Comparison of ENCODE assay signal across 10 cellular contexts in the genomic region with DNA sequence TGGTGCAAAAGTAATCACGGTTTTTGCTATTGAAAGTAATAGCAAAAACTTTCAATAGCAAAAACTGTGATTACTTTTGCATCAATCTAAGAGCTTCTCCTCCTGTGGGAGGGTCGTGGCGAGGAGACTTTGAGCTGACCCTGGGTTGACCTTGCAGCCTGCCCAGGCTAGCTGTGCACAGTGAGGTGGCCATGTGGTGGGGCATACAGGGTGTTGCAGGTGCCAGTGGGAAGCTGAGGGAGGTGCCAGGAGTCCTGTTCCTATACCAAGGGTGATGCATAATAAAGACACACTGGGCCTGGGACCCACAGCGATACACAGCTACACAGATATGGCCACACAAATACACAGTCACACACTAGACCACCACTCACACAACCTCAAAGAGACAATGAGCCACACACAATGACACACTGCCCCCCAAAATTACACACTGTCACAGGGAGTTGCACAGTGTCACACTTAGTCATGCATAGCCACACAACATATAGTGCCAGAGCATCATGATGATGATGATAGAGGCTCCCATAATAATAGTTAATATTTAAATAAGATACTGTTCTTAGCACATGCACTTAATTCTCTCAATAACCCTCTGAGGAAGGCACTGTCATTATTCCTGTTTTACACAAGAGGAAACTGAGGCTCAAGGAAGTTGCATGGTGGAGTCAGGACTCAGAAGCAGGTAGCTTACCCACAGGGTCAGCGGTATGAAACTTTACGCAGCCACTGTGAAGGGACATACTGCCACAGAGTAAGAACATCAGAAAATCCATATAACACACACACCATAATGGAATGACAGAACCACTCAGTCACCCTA. TPM values are rescaled to one million over a fixed set of nuclear protein-coding genes. Genes with fewer than 3 reads are reported as not detected.
DNase-seq lines count a peak whose midpoint lies in the region; ATAC-seq and TF ChIP-seq lines count a peak whose summit lies in the region.
"Had no signal": no experiment of that assay in that cellular context is flagged by ENCODE, and none has a peak within 500 bp of the region (broad histone marks: within the 10 kb centered on the region; RNA-seq: fewer than 3 reads in every experiment).

No MANE protein-coding gene starts in this region.

- H3K79me2 ChIP-seq in OCI-LY3 (ENCODE audit: low read length) = no peaks in the 10 kb centered on the region
- peaks cover 23% of the 10 kb centered on the region for H3K79me2 ChIP-seq in osteoblast (ENCODE audit: insufficient read depth, low read length)

- H3K4me3 Mint-ChIP-seq in CD8-positive, alpha-beta T cell = peak overlapping the region; percentile 81

- peaks cover 22% of the 10 kb centered on the region for H3K4me1 ChIP-seq in CD8-positive, alpha-beta T cell (ENCODE audit: insufficient read depth, low read length)
- H3K4me1 ChIP-seq in OCI-LY3 (ENCODE audit: low read length) (peaks cover 13% of the 10 kb centered on the region), duodenal mucosa (ENCODE audit: control insufficient read depth in 1 of 2, insufficient read depth in 2 of 2, low read length in 2 of 2) (peaks cover 14 to 21% of the 10 kb centered on the region in 2 donors), osteoblast (ENCODE audit: insufficient read depth, low read length) (peaks cover 13% of the 10 kb centered on the region)

- H3K9me3 ChIP-seq in CD8-positive, alpha-beta T cell (ENCODE audit: low read length) = no peaks in the 10 kb centered on the region
- H3K9me3 ChIP-seq in OCI-LY3 (ENCODE audit: insufficient read depth, low read length) = no peaks in the 10 kb centered on the region
- H3K9me3 ChIP-seq in duodenal mucosa (ENCODE audit: control insufficient read depth in 1 of 2, low read length in 2 of 2) = no peaks in the 10 kb centered on the region
- H3K9me3 ChIP-seq in osteoblast (ENCODE audit: low read depth, low read length) = no peaks in the 10 kb centered on the region

- peaks cover 27% of the 10 kb centered on the region for H3K36me3 Mint-ChIP-seq in CD8-positive, alpha-beta T cell

- H3K36me3 ChIP-seq in CD8-positive, alpha-beta T cell (ENCODE audit: insufficient read depth, low read length) = peaks cover 3% of the 10 kb centered on the region
- no peaks in the 10 kb centered on the region for H3K36me3 ChIP-seq in OCI-LY3 (replicated peaks; ENCODE audit: low read depth, low read length)
- peaks cover 4 to 8% of the 10 kb centered on the region in 2 donors for H3K36me3 ChIP-seq in duodenal mucosa (ENCODE audit: control insufficient read depth in 1 of 2, insufficient read depth in 2 of 2, low read length in 2 of 2)
- H3K36me3 ChIP-seq in osteoblast (ENCODE audit: insufficient read depth, low read length) = no peaks in the 10 kb centered on the region

- peak overlapping the region; percentile 86 for H3K27ac ChIP-seq in CD8-positive, alpha-beta T cell (ENCODE audit: low read depth, low read length)
- no peak overlapping the region for H3K27ac ChIP-seq in OCI-LY3 (ENCODE audit: low read length)
- H3K27ac ChIP-seq in duodenal mucosa (ENCODE audit: low read depth, low read length) = no peak overlapping the region
- no peak overlapping the region for H3K27ac ChIP-seq in osteoblast (ENCODE audit: low read depth, low read length)
- H3K27ac ChIP-seq: epithelial cell of prostate had no signal

- ATAC-seq in CD8-positive, alpha-beta T cell = no peak
- no peak for ATAC-seq in GM18868 (IDR thresholded peaks at IDR 0.05; ENCODE audit: unreplicated experiment)

- no peaks in the 10 kb centered on the region for H3K27me3 ChIP-seq in CD8-positive, alpha-beta T cell (ENCODE audit: insufficient read depth, low read length)
- H3K27me3 ChIP-seq in OCI-LY3 (ENCODE audit: low read depth, low read length) (no peaks in the 10 kb centered on the region), duodenal mucosa (ENCODE audit: control insufficient read depth in 1 of 2, insufficient read depth in 2 of 2, low read length in 2 of 2) (peaks cover 0 to 4% of the 10 kb centered on the region in 2 donors), osteoblast (ENCODE audit: insufficient read depth, low read length) (no peaks in the 10 kb centered on the region)

- H3K27ac Mint-ChIP-seq in CD8-positive, alpha-beta T cell = peak overlapping the region; percentile 90

- H2AFZ ChIP-seq in OCI-LY3 (ENCODE audit: low read depth, low read length) (no peak overlapping the region), osteoblast (ENCODE audit: low read length) (no peak overlapping the region)

- no peaks in the 10 kb centered on the region for H4K20me1 ChIP-seq in OCI-LY3 (ENCODE audit: insufficient read depth, low read length)
- peaks cover 12% of the 10 kb centered on the region for H4K20me1 ChIP-seq in osteoblast (ENCODE audit: insufficient read depth, low read length)

- POLR2A ChIA-PET in CD8-positive, alpha-beta T cell (lab: Charles Lee) = interaction anchor here (0.6 to 1.0 kb wide), 2 partner anchors 14 to 16 kb away, joined by 3 read pairs; a partner anchor contains a TSS

- intact Hi-C loops in CD8-positive, alpha-beta T cell (cut with DNase I, micrococcal nuclease) = no loop called here

- CTCF ChIA-PET in CD8-positive, alpha-beta T cell (lab: Charles Lee) = interaction anchor here (0.6 to 2.3 kb wide), 4 partner anchors 10 to 50 kb away, joined by 3 to 8 read pairs (median 6); no protein-coding TSS in a partner anchor

- H3K4me2 ChIP-seq in OCI-LY3 (ENCODE audit: low read length) (0 out of 2 replicates have a peak overlapping the region, but pooled peaks have one; percentile 94), osteoblast (ENCODE audit: insufficient read depth, low read length) (peak overlapping the region; percentile 97)

- no peak overlapping the region for H3K9ac ChIP-seq in OCI-LY3 (ENCODE audit: low read length)
- H3K9ac ChIP-seq in duodenal mucosa (ENCODE audit: low read depth in 1 of 2, low read length in 2 of 2) = peak overlapping the region in 1 of 2 donors; percentile 92

- H3K4me3 ChIP-seq in CD8-positive, alpha-beta T cell (ENCODE audit: low read depth, low read length) = no peak overlapping the region
- H3K4me3 ChIP-seq in OCI-LY3 (ENCODE audit: low read length) = no peak overlapping the region
- H3K4me3 ChIP-seq in duodenal mucosa (ENCODE audit: low read depth in 1 of 2, low read length in 2 of 2) = peak overlapping the region; percentile 82 to 93
- H3K4me3 ChIP-seq in osteoblast (ENCODE audit: insufficient read depth, low read length) = no peak overlapping the region

- no peaks in the 10 kb centered on the region for H3K9me3 Mint-ChIP-seq in CD8-positive, alpha-beta T cell

- TF ChIP-seq CTCF in CD8-positive, alpha-beta T cell (IDR thresholded peaks at IDR 0.05) = no peak
- TF ChIP-seq CTCF in OCI-LY3 (IDR thresholded peaks at IDR 0.05; ENCODE audit: low read depth, low read length) (no peak), osteoblast (IDR thresholded peaks at IDR 0.05; ENCODE audit: extremely low read depth, low read depth, low read length) (no peak)

- DNase-seq in CD8-positive, alpha-beta T cell = no peak
- DNase-seq in osteoblast (ENCODE audit: insufficient read length, low spot score, missing footprints) = peak; percentile 60
- no peak for DNase-seq in GF-D8 (lab: John Stamatoyannopoulos, UW)
- DNase-seq in LoVo (ENCODE audit: low spot score) = no peak
- no peak for DNase-seq in T1000 (lab: John Stamatoyannopoulos, UW)
- DNase-seq: NCI-H2171 had no signal

- H3K27me3 Mint-ChIP-seq in CD8-positive, alpha-beta T cell (ENCODE audit: low read depth) = no peaks in the 10 kb centered on the region

- H3K4me1 Mint-ChIP-seq in CD8-positive, alpha-beta T cell (ENCODE audit: low read depth) = peaks cover 42% of the 10 kb centered on the region

RNA-seq across cellular contexts. Expression of a gene that starts 6.3 kb away (rescaled TPM):
- total RNA-seq in CD8-positive, alpha-beta T cell = 10 to 100 TPM; 64.4 to 70.8 TPM
- 23.2 and 23.6 TPM in 2 replicates for total RNA-seq in osteoblast

RNA-seq across cellular contexts. Expression of a gene that starts 15.9 kb away (rescaled TPM):
- total RNA-seq in CD8-positive, alpha-beta T cell = 1 to 10 TPM; 1.8 to 1.9 TPM
- total RNA-seq in osteoblast = under 0.01 and 0.29 TPM in 2 replicates

RNA-seq across cellular contexts. Expression of a gene that starts 32.5 kb away (rescaled TPM):
- total RNA-seq in CD8-positive, alpha-beta T cell = 10 to 100 TPM; 19.0 to 19.6 TPM
- 6.8 and 7.6 TPM in 2 replicates for total RNA-seq in osteoblast

Comparison
In these comparisons a context has a peak if more than half of its experiments do, and no peak if none do; other contexts are left out.
1. H3K4me3 ChIP-seq: peak in duodenal mucosa (2 of 2); none in CD8-positive, alpha-beta T cell (single experiment), OCI-LY3 (single experiment) and osteoblast (single experiment).